In genomic region chr2:169546756-169547155, GRCh38 we compare ENCODE assay signal across 23 cellular contexts. TPM values are rescaled to one million over a fixed set of nuclear protein-coding genes. Genes with fewer than 3 reads are reported as not detected.
"Had no signal": no experiment of that assay in that cellular context is flagged by ENCODE, and none has a peak within 500 bp of the region (broad histone marks: within the 10 kb centered on the region; RNA-seq: fewer than 3 reads in every experiment).

No MANE protein-coding gene starts in this region.

- H3K27me3 Mint-ChIP-seq: naive thymus-derived CD4-positive, alpha-beta T cell; progenitor cell of endocrine pancreas had no signal

- H3K9me3 Mint-ChIP-seq: naive thymus-derived CD4-positive, alpha-beta T cell; natural killer cell; nephron; neural progenitor cell; stimulated activated effector memory CD8-positive, alpha-beta T cell treated with anti-CD3 and anti-CD28 coated beads, Interleukin-12 subunit alpha, Interleukin-12 subunit beta, amount 100 ng/mL, for 72 hours had no signal

- H3K4me3 Mint-ChIP-seq: naive thymus-derived CD4-positive, alpha-beta T cell; natural killer cell; nephron; neural progenitor cell; stimulated activated effector memory CD8-positive, alpha-beta T cell treated with anti-CD3 and anti-CD28 coated beads, Interleukin-12 subunit alpha, Interleukin-12 subunit beta, amount 100 ng/mL, for 72 hours had no signal

- H3K4me1 Mint-ChIP-seq: naive thymus-derived CD4-positive, alpha-beta T cell; natural killer cell; nephron; neural progenitor cell had no signal

- H3K36me3 Mint-ChIP-seq: natural killer cell had no signal

- DNase-seq: naive thymus-derived CD4-positive, alpha-beta T cell; natural killer cell; occipital lobe; ovary; posterior cingulate gyrus; psoas muscle; right cardiac atrium; right lobe of liver; sigmoid colon; small intestine; stimulated activated CD4-positive, alpha-beta T cell treated with anti-CD3 and anti-CD28 coated beads, Interleukin-15, amount 100 ng/mL, for 24 hours; stimulated activated CD4-positive, alpha-beta T cell treated with anti-CD3 and anti-CD28 coated beads, Interleukin-2, amount 100 ng/mL, for 24 hours; stimulated activated CD4-positive, alpha-beta T cell treated with anti-CD3 and anti-CD28 coated beads, Interleukin-2, amount 100 ng/mL, for 48 hours; stimulated activated CD4-positive, alpha-beta T cell treated with anti-CD3 and anti-CD28 coated beads, Interleukin-4, amount 100 ng/mL, for 24 hours; stimulated activated naive CD4-positive, alpha-beta T cell; stomach; thyroid gland; trophoblast cell; upper lobe of left lung had no signal

- H3K27ac Mint-ChIP-seq: naive thymus-derived CD4-positive, alpha-beta T cell; natural killer cell; nephron; neural progenitor cell; progenitor cell of endocrine pancreas; stimulated activated effector memory CD8-positive, alpha-beta T cell treated with anti-CD3 and anti-CD28 coated beads, Interleukin-12 subunit alpha, Interleukin-12 subunit beta, amount 100 ng/mL, for 72 hours had no signal

- ATAC-seq: naive thymus-derived CD4-positive, alpha-beta T cell; natural killer cell; psoas muscle; right cardiac atrium; right lobe of liver; stimulated activated effector memory CD8-positive, alpha-beta T cell treated with anti-CD3 and anti-CD28 coated beads, Interleukin-12 subunit alpha, Interleukin-12 subunit beta, amount 100 ng/mL, for 72 hours had no signal

RNA-seq across cellular contexts. Expression of gene KLHL41, which starts 37.3 kb away (rescaled TPM):
- total RNA-seq: natural killer cell had no signal
